ENCODE assay signal across 8 cellular contexts in genomic region chr6:42450314-42451145, GRCh38. TPM values are rescaled to one million over a fixed set of nuclear protein-coding genes. Genes with fewer than 3 reads are reported as not detected.
DNase-seq lines count a peak whose midpoint lies in the region; ATAC-seq lines count a peak whose summit lies in the region.

No MANE protein-coding gene starts in this region.

- 6 to 7% methylated on average over 21 of the region's 21 CpGs for WGBS in aorta, 2 donors

- H3K27ac ChIP-seq in SJCRH30 (no peak overlapping the region), aorta (ENCODE audit: low read depth in 1 of 2, low read length in 2 of 2) (no peak overlapping the region)

- no peaks in the 10 kb centered on the region for H3K9me3 Mint-ChIP-seq in dendritic cell treated with granulocyte-macrophage colony-stimulating factor and Interleukin-4, amounts not matched to agents 40 ng/mL and 50 ng/mL, for 4 days

- intact Hi-C loops in dendritic cell treated with granulocyte-macrophage colony-stimulating factor and Interleukin-4, amounts not matched to agents 40 ng/mL and 50 ng/mL, for 4 days (cut with micrococcal nuclease): loop anchor here (2.0 to 5.0 kb wide), 6 partner anchors 43 to 188 kb away; no protein-coding TSS in a partner anchor
- intact Hi-C loops in aorta (cut with DNase I): loop anchor here in 1 of 2 donors (5.0 kb wide), 3 partner anchors 97 to 233 kb away; partner anchors contain the start of gene MRPS10

- H3K4me3 ChIP-seq in SJCRH30 (peak overlapping the region; percentile 79), aorta (ENCODE audit: low read length in 2 of 2) (peak overlapping the region; percentile 66 to 84)

- peak overlapping the region; percentile 96 for H3K4me3 Mint-ChIP-seq in dendritic cell treated with granulocyte-macrophage colony-stimulating factor and Interleukin-4, amounts not matched to agents 40 ng/mL and 50 ng/mL, for 4 days

- H3K27me3 Mint-ChIP-seq in dendritic cell treated with granulocyte-macrophage colony-stimulating factor and Interleukin-4, amounts not matched to agents 40 ng/mL and 50 ng/mL, for 4 days: peaks cover 6% of the 10 kb centered on the region

- no peaks in the 10 kb centered on the region for H3K9me3 ChIP-seq in SJCRH30 (replicated peaks)
- no peaks in the 10 kb centered on the region for H3K9me3 ChIP-seq in aorta (ENCODE audit: control insufficient read depth, low read length)

- H3K36me3 Mint-ChIP-seq in dendritic cell treated with granulocyte-macrophage colony-stimulating factor and Interleukin-4, amounts not matched to agents 40 ng/mL and 50 ng/mL, for 4 days (ENCODE audit: low read depth): peaks cover 40% of the 10 kb centered on the region

- peak overlapping the region; percentile 88 for H3K27ac Mint-ChIP-seq in dendritic cell treated with granulocyte-macrophage colony-stimulating factor and Interleukin-4, amounts not matched to agents 40 ng/mL and 50 ng/mL, for 4 days

- H3K4me1 ChIP-seq in SJCRH30: no peaks in the 10 kb centered on the region; the same call in 1 of the 2 replicates
- H3K4me1 ChIP-seq in aorta (ENCODE audit: control insufficient read depth in 1 of 2, insufficient read depth in 2 of 2, low read length in 2 of 2): no peaks in the 10 kb centered on the region

- H3K36me3 ChIP-seq in SJCRH30 (no peaks in the 10 kb centered on the region), aorta (ENCODE audit: control insufficient read depth in 1 of 2, insufficient read depth in 2 of 2, low read length in 1 of 2) (no peaks in the 10 kb centered on the region)

- H3K4me1 Mint-ChIP-seq in dendritic cell treated with granulocyte-macrophage colony-stimulating factor and Interleukin-4, amounts not matched to agents 40 ng/mL and 50 ng/mL, for 4 days (ENCODE audit: low read depth): peaks cover 65% of the 10 kb centered on the region

- ATAC-seq in aorta (ENCODE audit: low FRiP score): no peak

- no peaks in the 10 kb centered on the region for H3K27me3 ChIP-seq in SJCRH30
- H3K27me3 ChIP-seq in aorta (ENCODE audit: control insufficient read depth in 1 of 2, insufficient read depth in 2 of 2, low read length in 1 of 2): no peaks in the 10 kb centered on the region

- peak; percentile 45 for DNase-seq in activated naive CD4-positive, alpha-beta T cell treated with Interleukin-2 at 50 U/mL for 16 hours
- DNase-seq in activated naive CD4-positive, alpha-beta T cell (lab: John Stamatoyannopoulos, UW): no peak
- DNase-seq in SJCRH30: no peak
- peak; percentile 5 for DNase-seq in myocyte (ENCODE audit: low read depth)
- DNase-seq in aorta: peak in 1 of 2 donors; percentile 55
- no peak for DNase-seq in NCI-H1436 treated with DMSO at 0.1 percent for 48 hours (lab: John Stamatoyannopoulos, UW)
- no peak for DNase-seq in NCI-H2171 (lab: John Stamatoyannopoulos, UW)

RNA-seq across cellular contexts. Expression of gene TRERF1, which starts 1.2 kb away (rescaled TPM):
- 1.3 and 1.5 TPM in 2 replicates for total RNA-seq in SJCRH30 (2014; rRNA removed; shearing (Covaris generic))
- total RNA-seq in myocyte (1.6 and 1.8 TPM in 2 replicates), aorta (1 to 10 TPM; 2.7 to 9.5 TPM)
- 0.93 TPM for polyA plus RNA-seq in myocyte (2012)
- polyA plus RNA-seq in aorta: 1 to 10 TPM in 1 of 2 donors, under 1 TPM in 1; 0.50 to 1.7 TPM

Comparison
In these comparisons a context has a peak if more than half of its experiments do, and no peak if none do; other contexts are left out.
1. DNase-seq: peak in activated naive CD4-positive, alpha-beta T cell treated with Interleukin-2 at 50 U/mL for 16 hours (single experiment) and myocyte (single experiment); none in activated naive CD4-positive, alpha-beta T cell (0 of 4), SJCRH30 (0 of 2), NCI-H1436 treated with DMSO at 0.1 percent for 48 hours (single experiment) and NCI-H2171 (single experiment).